Comparison of ENCODE assay signal across 8 cellular contexts in the genomic region with DNA sequence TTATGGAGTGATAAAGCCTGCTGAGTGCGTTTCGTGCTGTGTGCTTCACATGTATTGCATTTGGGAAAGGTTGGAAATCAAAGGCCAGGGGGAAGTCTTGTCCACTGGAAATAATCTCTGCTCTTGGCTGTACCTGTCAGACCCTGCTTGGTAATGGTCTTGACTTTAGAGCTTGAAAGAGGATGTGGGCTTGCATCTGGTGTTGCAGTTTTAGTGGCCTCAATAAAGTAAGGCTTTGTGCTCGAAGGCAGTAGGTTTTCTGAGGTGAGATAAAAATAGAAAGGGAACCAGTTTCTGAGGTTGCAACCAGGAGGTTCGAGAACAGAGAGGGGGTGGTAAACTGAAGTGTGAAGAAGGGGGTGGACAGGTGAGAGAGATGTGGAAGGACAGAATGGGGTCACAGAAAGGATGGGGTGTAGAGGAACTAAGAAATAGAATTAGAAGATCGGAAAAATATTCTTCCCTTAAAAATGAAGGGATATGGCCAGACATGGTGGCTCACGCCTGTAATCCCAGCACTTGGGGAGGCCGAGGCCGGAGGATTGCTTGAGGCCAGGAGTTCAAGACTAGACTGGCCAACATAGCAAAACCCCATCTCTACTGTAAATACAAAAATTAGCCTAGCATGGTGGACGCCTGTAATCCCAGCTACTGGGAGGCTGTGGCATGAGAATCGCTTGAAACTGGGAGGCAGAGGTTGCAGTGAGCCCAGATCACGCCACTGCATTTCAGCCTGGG. TPM values are rescaled to one million over a fixed set of nuclear protein-coding genes. Genes with fewer than 3 reads are reported as not detected.
DNase-seq lines count a peak whose midpoint lies in the region; ATAC-seq and TF ChIP-seq lines count a peak whose summit lies in the region.

No MANE protein-coding gene starts in this region.

- POLR2A ChIA-PET in activated CD4-positive, alpha-beta T cell treated with anti-CD3 and anti-CD28 coated beads, Interleukin-2, amount 10 ng/mL, durations not matched to agents 7 days and 5 days (lab: Charles Lee) = interaction anchor here (0.5 kb wide), 1 partner anchor 24 kb away, joined by 7 read pairs; no protein-coding TSS in a partner anchor

- peak overlapping the region; percentile 90 for H3K4me3 Mint-ChIP-seq in activated CD4-positive, alpha-beta T cell treated with anti-CD3 and anti-CD28 coated beads, Interleukin-2, amount 10 ng/mL, durations not matched to agents 7 days and 5 days

- no peaks in the 10 kb centered on the region for H3K9me3 ChIP-seq in esophagus squamous epithelium
- H3K9me3 ChIP-seq in gastrocnemius medialis = no peaks in the 10 kb centered on the region

- H3K27ac Mint-ChIP-seq in activated CD4-positive, alpha-beta T cell treated with anti-CD3 and anti-CD28 coated beads, Interleukin-2, amount 10 ng/mL, durations not matched to agents 7 days and 5 days = peak overlapping the region; percentile 97

- H3K27me3 Mint-ChIP-seq in activated CD4-positive, alpha-beta T cell treated with anti-CD3 and anti-CD28 coated beads, Interleukin-2, amount 10 ng/mL, durations not matched to agents 7 days and 5 days = no peaks in the 10 kb centered on the region

- H3K36me3 ChIP-seq in esophagus squamous epithelium (no peaks in the 10 kb centered on the region), gastrocnemius medialis (no peaks in the 10 kb centered on the region)

- H3K4me3 ChIP-seq in esophagus squamous epithelium (peak overlapping the region in 3 of 4 donors; percentile 97 to 99 (median 98)), gastrocnemius medialis (peak overlapping the region; percentile 91 to 98 (median 93))

- H3K4me1 ChIP-seq in esophagus squamous epithelium = peaks cover 8 to 50% (median 28%) of the 10 kb centered on the region in 3 donors
- H3K4me1 ChIP-seq in gastrocnemius medialis = peaks cover 35 to 38% of the 10 kb centered on the region in 2 donors

- intact Hi-C loops in esophagus squamous epithelium (cut with DNase I) = no loop called here
- intact Hi-C loops in gastrocnemius medialis (cut with DNase I; ENCODE audit: low total_unique reads) = loop anchor here (5.0 kb wide), 3 partner anchors 117 to 653 kb away; partner anchors contain the start of genes SYNC and ZSCAN20

- peak; percentile 31 for DNase-seq in activated CD4-positive, alpha-beta T cell treated with anti-CD3 and anti-CD28 coated beads, Interleukin-2, amount 10 ng/mL, durations not matched to agents 7 days and 5 days
- no peak for DNase-seq in activated CD4-positive, alpha-beta T cell treated with anti-CD3 and anti-CD28 coated beads, Interleukin-2, amount 50 U/mL, for 4 hours
- DNase-seq in SIG-M5 (lab: John Stamatoyannopoulos, UW) (peak; percentile 45), esophagus squamous epithelium (lab: John Stamatoyannopoulos, UW) (no peak), gastrocnemius medialis (no peak), SHP77 treated with DMSO at 0.1 percent for 48 hours (lab: John Stamatoyannopoulos, UW) (no peak), NCI-H2171 treated with DMSO at 0.1 percent for 48 hours (lab: John Stamatoyannopoulos, UW) (no peak)

- peak; percentile 35 for ATAC-seq in HG02759 (IDR thresholded peaks at IDR 0.05; ENCODE audit: unreplicated experiment)
- no peak for ATAC-seq in gastrocnemius medialis

- H3K27me3 ChIP-seq in esophagus squamous epithelium (no peaks in the 10 kb centered on the region), gastrocnemius medialis (no peaks in the 10 kb centered on the region)

- CTCF ChIA-PET in activated CD4-positive, alpha-beta T cell treated with anti-CD3 and anti-CD28 coated beads, Interleukin-2, amount 10 ng/mL, durations not matched to agents 7 days and 5 days (lab: Charles Lee) = interaction anchor here (0.6 kb wide), 1 partner anchor 299 kb away, joined by 3 read pairs; no protein-coding TSS in a partner anchor

- peak overlapping the region; percentile 91 to 99 (median 98) for H3K27ac ChIP-seq in esophagus squamous epithelium
- H3K27ac ChIP-seq in gastrocnemius medialis = peak overlapping the region; percentile 95 to 99 (median 96)

- no peak for TF ChIP-seq CTCF in esophagus squamous epithelium (IDR thresholded peaks at IDR 0.05)
- no peak for TF ChIP-seq CTCF in gastrocnemius medialis (IDR thresholded peaks at IDR 0.05 in 4 of 5, conservative IDR thresholded peaks at IDR 0.05 in 1 of 5)

- 62 to 69% methylated on average over 11 of the region's 11 CpGs for WGBS in esophagus squamous epithelium, 2 donors

- in situ Hi-C loops in gastrocnemius medialis (cut with MboI; ENCODE audit: low sequenced_read_pairs in 4 of 4) = no loop called here

- no peaks in the 10 kb centered on the region for H3K9me3 Mint-ChIP-seq in activated CD4-positive, alpha-beta T cell treated with anti-CD3 and anti-CD28 coated beads, Interleukin-2, amount 10 ng/mL, durations not matched to agents 7 days and 5 days

- H3K4me1 Mint-ChIP-seq in activated CD4-positive, alpha-beta T cell treated with anti-CD3 and anti-CD28 coated beads, Interleukin-2, amount 10 ng/mL, durations not matched to agents 7 days and 5 days = peaks cover 50% of the 10 kb centered on the region

- no peak for TF ChIP-seq POLR2A in esophagus squamous epithelium (IDR thresholded peaks at IDR 0.05)
- no peak for TF ChIP-seq POLR2A in gastrocnemius medialis (IDR thresholded peaks at IDR 0.05)

- peaks cover 43% of the 10 kb centered on the region for H3K36me3 Mint-ChIP-seq in activated CD4-positive, alpha-beta T cell treated with anti-CD3 and anti-CD28 coated beads, Interleukin-2, amount 10 ng/mL, durations not matched to agents 7 days and 5 days (ENCODE audit: low read depth)

RNA-seq across cellular contexts. Expression of gene S100PBP, which starts 1.5 kb away (rescaled TPM):
- total RNA-seq in activated CD4-positive, alpha-beta T cell treated with anti-CD3 and anti-CD28 coated beads, Interleukin-2, amount 10 ng/mL, durations not matched to agents 7 days and 5 days = 10 to 100 TPM; 58.0 to 65.8 TPM
- 10 to 100 TPM in 2 of 4 donors, 1 to 10 TPM in 2; 6.5 to 20.0 (median 11.9) TPM for total RNA-seq in esophagus squamous epithelium
- 10 to 100 TPM in 2 of 4 donors, 1 to 10 TPM in 2; 4.9 to 11.5 (median 9.9) TPM for total RNA-seq in gastrocnemius medialis

RNA-seq across cellular contexts. Expression of gene YARS1, which starts 1.8 kb away (rescaled TPM):
- 100 to 1,000 TPM; 167 to 196 TPM for total RNA-seq in activated CD4-positive, alpha-beta T cell treated with anti-CD3 and anti-CD28 coated beads, Interleukin-2, amount 10 ng/mL, durations not matched to agents 7 days and 5 days
- total RNA-seq in esophagus squamous epithelium (10 to 100 TPM; 46.7 to 92.0 (median 62.3) TPM), gastrocnemius medialis (10 to 100 TPM; 37.8 to 59.4 (median 55.9) TPM)

RNA-seq across cellular contexts. Expression of gene FNDC5, which starts 51.7 kb away (rescaled TPM):
- not detected for total RNA-seq in activated CD4-positive, alpha-beta T cell treated with anti-CD3 and anti-CD28 coated beads, Interleukin-2, amount 10 ng/mL, durations not matched to agents 7 days and 5 days
- total RNA-seq in esophagus squamous epithelium (under 1 TPM in 2 of 4 donors, not detected in 2; 0.44 to 0.76 TPM), gastrocnemius medialis (100 to 1,000 TPM in 3 of 4 donors, 10 to 100 TPM in 1; 39.6 to 274 (median 114) TPM)

Comparison
In these comparisons a context has a peak if more than half of its experiments do, and no peak if none do; other contexts are left out.
1. DNase-seq: peak in activated CD4-positive, alpha-beta T cell treated with anti-CD3 and anti-CD28 coated beads, Interleukin-2, amount 10 ng/mL, durations not matched to agents 7 days and 5 days (single experiment) and SIG-M5 (single experiment); none in activated CD4-positive, alpha-beta T cell treated with anti-CD3 and anti-CD28 coated beads, Interleukin-2, amount 50 U/mL, for 4 hours (0 of 2), esophagus squamous epithelium (single experiment), gastrocnemius medialis (0 of 2), SHP77 treated with DMSO at 0.1 percent for 48 hours (single experiment) and NCI-H2171 treated with DMSO at 0.1 percent for 48 hours (single experiment).
2. RNA of gene FNDC5, which starts 51.7 kb away (total RNA-seq): 39.6 to 274 TPM in gastrocnemius medialis; 0.44 to 0.76 TPM in esophagus squamous epithelium and not detected in activated CD4-positive, alpha-beta T cell treated with anti-CD3 and anti-CD28 coated beads, Interleukin-2, amount 10 ng/mL, durations not matched to agents 7 days and 5 days; every median in the first group is over 10 times any median in the second.